Comparison of ENCODE assay signal across 8 cellular contexts in genomic region chr3:70358978-70359580, GRCh38. TPM values are rescaled to one million over a fixed set of nuclear protein-coding genes. Genes with fewer than 3 reads are reported as not detected.
DNase-seq lines count a peak whose midpoint lies in the region; TF ChIP-seq lines count a peak whose summit lies in the region.

No MANE protein-coding gene starts in this region.

- intact Hi-C loops in lower leg skin (cut with DNase I; ENCODE audit: low total_unique reads): no loop called here

- DNase-seq in NCI-H82 (lab: John Stamatoyannopoulos, UW) (peak; percentile 9), NCI-H82 treated with DMSO at 0.1 percent for 48 hours (lab: John Stamatoyannopoulos, UW; ENCODE audit: unreplicated experiment) (no peak), LoVo (ENCODE audit: low spot score) (peak; percentile 39), medulla oblongata (ENCODE audit: extremely low spot score) (peak; percentile 63), OCI-M2 (lab: John Stamatoyannopoulos, UW; ENCODE audit: unreplicated experiment) (no peak), lower leg skin (ENCODE audit: low spot score in 2 of 2) (no peak)
- no peak for DNase-seq in activated naive CD4-positive, alpha-beta T cell treated with Interleukin-2 at 50 U/mL for 16 hours

- peak overlapping the region in 1 of 5 experiments; percentile 20 for H3K27ac Mint-ChIP-seq in brain

- TF ChIP-seq POLR2A in lower leg skin (IDR thresholded peaks at IDR 0.05): no peak

- H3K4me1 Mint-ChIP-seq in brain: peaks cover 4% of the 10 kb centered on the region

- peaks cover 4% of the 10 kb centered on the region for H3K27me3 Mint-ChIP-seq in brain

- TF ChIP-seq CTCF in brain (conservative IDR thresholded peaks at IDR 0.05) (peak; percentile 73 to 82), lower leg skin (IDR thresholded peaks at IDR 0.05) (no peak)

- H3K36me3 Mint-ChIP-seq in brain: no peaks in the 10 kb centered on the region

- peaks cover 0 to 15% (median 8%) of the 10 kb centered on the region in 5 experiments for H3K9me3 Mint-ChIP-seq in brain

- H3K4me3 ChIP-seq in lower leg skin (ENCODE audit: low read depth, poor library complexity, severe bottlenecking): no peak overlapping the region

- H3K4me3 Mint-ChIP-seq in brain: no peak overlapping the region

- WGBS in lower leg skin, 2 donors: 48 to 55% methylated on average over 3 of the region's 3 CpGs

RNA-seq across cellular contexts. Expression of gene MDFIC2, which starts 46.6 kb away (rescaled TPM):
- not detected for polyA plus RNA-seq in brain (ENCODE audit: insufficient read depth, low read depth, low replicate concordance)
- not detected for total RNA-seq in lower leg skin

Comparison
In these comparisons a context has a peak if more than half of its experiments do, and no peak if none do; other contexts are left out.
1. DNase-seq: peak in NCI-H82 (single experiment), LoVo (single experiment) and medulla oblongata (single experiment); none in NCI-H82 treated with DMSO at 0.1 percent for 48 hours (single experiment), OCI-M2 (single experiment), activated naive CD4-positive, alpha-beta T cell treated with Interleukin-2 at 50 U/mL for 16 hours (single experiment) and lower leg skin (0 of 2).
2. CTCF ChIP-seq: peak in brain (2 of 2); none in lower leg skin (0 of 3).